ENCODE assay signal across 30 cellular contexts in genomic region chr2:128560718-128561117, GRCh38.
"Had no signal": no experiment of that assay in that cellular context is flagged by ENCODE, and none has a peak within 500 bp of the region (broad histone marks: within the 10 kb centered on the region; RNA-seq: fewer than 3 reads in every experiment).

No MANE protein-coding gene starts in this region.

- H3K4me3 ChIP-seq: adrenal gland, ascending aorta, esophagus squamous epithelium, gastroesophageal sphincter, heart right ventricle had no signal

- H3K36me3 ChIP-seq: adrenal gland, ascending aorta, brain microvascular endothelial cell, esophagus squamous epithelium, gastroesophageal sphincter, heart right ventricle, WERI-Rb-1 had no signal

- DNase-seq: activated B cell treated with CpG ODN at 0.5 μM for 24 hours; activated CD4-positive, alpha-beta T cell treated with anti-CD3 and anti-CD28 coated beads for 48 hours; activated CD4-positive, alpha-beta T cell treated with anti-CD3 and anti-CD28 coated beads, Interleukin-2, amount 50 U/mL, for 1 hour; activated CD4-positive, alpha-beta T cell treated with anti-CD3 and anti-CD28 coated beads, Interleukin-2, amount 50 U/mL, for 48 hours; activated CD8-positive, alpha-beta memory T cell treated with anti-CD3 and anti-CD28 coated beads for 24 hours; activated CD8-positive, alpha-beta T cell treated with anti-CD3 and anti-CD28 coated beads for 36 hours; activated effector memory CD4-positive, alpha-beta T cell treated with anti-CD3 and anti-CD28 coated beads, Interleukin-2, amount 50 U/mL, for 16 hours; activated naive CD4-positive, alpha-beta T cell treated with anti-CD3 and anti-CD28 coated beads for 36 hours; activated naive CD8-positive, alpha-beta T cell treated with anti-CD3 and anti-CD28 coated beads for 36 hours; activated naive CD8-positive, alpha-beta T cell treated with anti-CD3 and anti-CD28 coated beads, Interleukin-2, amount 50 U/mL, for 24 hours; activated T-cell treated with anti-CD3 and anti-CD28 coated beads, Interleukin-2, amount 50 U/mL, for 1 hour; activated T-cell treated with anti-CD3 and anti-CD28 coated beads, Interleukin-2, amount 50 U/mL, for 48 hours; brain microvascular endothelial cell; caudate nucleus; cortex of kidney; dermis blood vessel endothelial cell; effector CD4-positive, alpha-beta T cell; effector memory CD8-positive, alpha-beta T cell; erythroblast; esophagus squamous epithelium; foreskin melanocyte; heart right ventricle; T-helper 2 cell; WERI-Rb-1 had no signal

- H3K4me1 ChIP-seq: adrenal gland had no signal

- H3K27me3 ChIP-seq: adrenal gland, ascending aorta, brain microvascular endothelial cell, esophagus squamous epithelium, gastroesophageal sphincter, heart right ventricle had no signal

- H3K9me3 ChIP-seq: adrenal gland, ascending aorta, esophagus squamous epithelium, gastroesophageal sphincter, heart right ventricle had no signal

- FAIRE-seq: bronchial epithelial cell, colon, TTC549 had no signal

- H3K27ac ChIP-seq: adrenal gland, ascending aorta, brain microvascular endothelial cell, esophagus squamous epithelium, gastroesophageal sphincter, heart right ventricle, WERI-Rb-1 had no signal
